8 cellular contexts compared by ENCODE assay signal in genomic region chr12:10213168-10214130, GRCh38. TPM values are rescaled to one million over a fixed set of nuclear protein-coding genes. Genes with fewer than 3 reads are reported as not detected.
DNase-seq lines count a peak whose midpoint lies in the region; ATAC-seq and TF ChIP-seq lines count a peak whose summit lies in the region.

No MANE protein-coding gene starts in this region.

- TF ChIP-seq CTCF in fibroblast of pulmonary artery (IDR thresholded peaks at IDR 0.05; ENCODE audit: low read length, missing control alignments) (no peak), natural killer cell (IDR thresholded peaks at IDR 0.05) (no peak)

- DNase-seq in A172 (ENCODE audit: low spot score) (peak; percentile 31), RPMI7951 (ENCODE audit: low read depth) (peak; percentile 80), fibroblast of pulmonary artery (ENCODE audit: low read depth) (peak; percentile 94), natural killer cell (peak; percentile 90)

- no peaks in the 10 kb centered on the region for H3K27me3 Mint-ChIP-seq in activated T-helper 17 cell treated with anti-CD3 and anti-CD28 coated beads, Interleukin-2, amount 50 U/mL, for 72 hours
- H3K27me3 Mint-ChIP-seq in natural killer cell (ENCODE audit: low read depth in 2 of 2) = no peaks in the 10 kb centered on the region
- H3K27me3 Mint-ChIP-seq in stimulated activated memory B cell treated with anti-CD40 and anti-IgM and Interleukin-4, amounts not matched to agents 10 μg/mL and 1 μg/mL and 100 μg/mL, for 72 hours = peaks cover 29% of the 10 kb centered on the region

- H3K4me3 Mint-ChIP-seq in activated T-helper 17 cell treated with anti-CD3 and anti-CD28 coated beads, Interleukin-2, amount 50 U/mL, for 72 hours = peak overlapping the region; percentile 94
- H3K4me3 Mint-ChIP-seq in natural killer cell = peak overlapping the region; percentile 95
- peak overlapping the region; percentile 92 for H3K4me3 Mint-ChIP-seq in stimulated activated memory B cell treated with anti-CD40 and anti-IgM and Interleukin-4, amounts not matched to agents 10 μg/mL and 1 μg/mL and 100 μg/mL, for 72 hours

- peak overlapping the region; percentile 98 for H3K27ac Mint-ChIP-seq in activated T-helper 17 cell treated with anti-CD3 and anti-CD28 coated beads, Interleukin-2, amount 50 U/mL, for 72 hours
- peak overlapping the region; percentile 91 to 97 for H3K27ac Mint-ChIP-seq in natural killer cell
- peak overlapping the region; percentile 81 for H3K27ac Mint-ChIP-seq in stimulated activated memory B cell treated with anti-CD40 and anti-IgM and Interleukin-4, amounts not matched to agents 10 μg/mL and 1 μg/mL and 100 μg/mL, for 72 hours

- H3K9me3 Mint-ChIP-seq in activated T-helper 17 cell treated with anti-CD3 and anti-CD28 coated beads, Interleukin-2, amount 50 U/mL, for 72 hours = no peaks in the 10 kb centered on the region
- H3K9me3 Mint-ChIP-seq in natural killer cell = no peaks in the 10 kb centered on the region
- H3K9me3 Mint-ChIP-seq in stimulated activated memory B cell treated with anti-CD40 and anti-IgM and Interleukin-4, amounts not matched to agents 10 μg/mL and 1 μg/mL and 100 μg/mL, for 72 hours = peaks cover 2% of the 10 kb centered on the region

- ATAC-seq in GM18517 (IDR thresholded peaks at IDR 0.05; ENCODE audit: unreplicated experiment) (peak; percentile 57), HG03342 (IDR thresholded peaks at IDR 0.05; ENCODE audit: unreplicated experiment) (peak; percentile 40), natural killer cell (peak; percentile 61 to 83 (median 78))
- ATAC-seq in activated T-helper 17 cell treated with anti-CD3 and anti-CD28 coated beads, Interleukin-2, amount 50 U/mL, for 72 hours (replicated peaks) = peak; percentile 64
- ATAC-seq in stimulated activated memory B cell treated with anti-CD40 and anti-IgM and Interleukin-4, amounts not matched to agents 10 μg/mL and 1 μg/mL and 100 μg/mL, for 72 hours = peak; percentile 73

- intact Hi-C loops in natural killer cell (cut with micrococcal nuclease) = loop anchor here (1.0 to 10.0 kb wide), 5 partner anchors 17 to 569 kb away; no protein-coding TSS in a partner anchor

- H3K36me3 Mint-ChIP-seq in activated T-helper 17 cell treated with anti-CD3 and anti-CD28 coated beads, Interleukin-2, amount 50 U/mL, for 72 hours (ENCODE audit: low read depth) = peaks cover 25% of the 10 kb centered on the region
- no peaks in the 10 kb centered on the region for H3K36me3 Mint-ChIP-seq in natural killer cell
- H3K36me3 Mint-ChIP-seq in stimulated activated memory B cell treated with anti-CD40 and anti-IgM and Interleukin-4, amounts not matched to agents 10 μg/mL and 1 μg/mL and 100 μg/mL, for 72 hours = no peaks in the 10 kb centered on the region

- H3K4me3 ChIP-seq in fibroblast of pulmonary artery (replicated peaks; ENCODE audit: low read depth, low read length) = peak overlapping the region; percentile 99

- peaks cover 11% of the 10 kb centered on the region for H3K4me1 Mint-ChIP-seq in activated T-helper 17 cell treated with anti-CD3 and anti-CD28 coated beads, Interleukin-2, amount 50 U/mL, for 72 hours
- H3K4me1 Mint-ChIP-seq in natural killer cell = peaks cover 32 to 34% of the 10 kb centered on the region in 2 donors
- peaks cover 23% of the 10 kb centered on the region for H3K4me1 Mint-ChIP-seq in stimulated activated memory B cell treated with anti-CD40 and anti-IgM and Interleukin-4, amounts not matched to agents 10 μg/mL and 1 μg/mL and 100 μg/mL, for 72 hours

RNA-seq across cellular contexts. Expression of gene GABARAPL1, which starts 0.8 kb away (rescaled TPM):
- total RNA-seq in A172 (2014; rRNA removed; shearing (Covaris generic)) = 20.4 and 20.8 TPM in 2 replicates
- total RNA-seq in RPMI7951 (2014; rRNA removed; shearing (Covaris generic)) = 14.3 and 20.7 TPM in 2 replicates
- total RNA-seq in activated T-helper 17 cell treated with anti-CD3 and anti-CD28 coated beads, Interleukin-2, amount 50 U/mL, for 72 hours = 10 to 100 TPM in 1 of 2 donors, 1 to 10 TPM in 1; 6.9 to 25.1 TPM
- 100 to 1,000 TPM; 157 to 233 (median 160) TPM for total RNA-seq in natural killer cell

RNA-seq across cellular contexts. Expression of gene TMEM52B, which starts 34.6 kb away (rescaled TPM):
- total RNA-seq in A172 (2014; rRNA removed; shearing (Covaris generic)) = 3.4 and 10.9 TPM in 2 replicates
- not detected in 2 replicates for total RNA-seq in RPMI7951 (2014; rRNA removed; shearing (Covaris generic))
- not detected for total RNA-seq in activated T-helper 17 cell treated with anti-CD3 and anti-CD28 coated beads, Interleukin-2, amount 50 U/mL, for 72 hours
- total RNA-seq in natural killer cell = 1 to 10 TPM in 1 of 3 donors, not detected in 2; 1.5 TPM

RNA-seq across cellular contexts. Expression of gene OLR1, which starts 41.5 kb away (rescaled TPM):
- total RNA-seq in A172 (2014; rRNA removed; shearing (Covaris generic)) = 26.5 and 27.9 TPM in 2 replicates
- not detected in 2 replicates for total RNA-seq in RPMI7951 (2014; rRNA removed; shearing (Covaris generic))
- not detected for total RNA-seq in activated T-helper 17 cell treated with anti-CD3 and anti-CD28 coated beads, Interleukin-2, amount 50 U/mL, for 72 hours
- total RNA-seq in natural killer cell = 1 to 10 TPM in 2 of 3 donors, not detected in 1; 2.3 to 3.1 TPM

Comparison
In these comparisons a context has a peak if more than half of its experiments do, and no peak if none do; other contexts are left out.
1. Peak in every context shown above with its lines: DNase-seq, ATAC-seq and H3K4me3 ChIP-seq.
2. DNase-seq: peak in every context shown above with its lines; median percentile 94 in fibroblast of pulmonary artery; 90 in natural killer cell; 80 in RPMI7951; 31 in A172.